ENCODE assay signal across 1 cellular context in the genomic region with DNA sequence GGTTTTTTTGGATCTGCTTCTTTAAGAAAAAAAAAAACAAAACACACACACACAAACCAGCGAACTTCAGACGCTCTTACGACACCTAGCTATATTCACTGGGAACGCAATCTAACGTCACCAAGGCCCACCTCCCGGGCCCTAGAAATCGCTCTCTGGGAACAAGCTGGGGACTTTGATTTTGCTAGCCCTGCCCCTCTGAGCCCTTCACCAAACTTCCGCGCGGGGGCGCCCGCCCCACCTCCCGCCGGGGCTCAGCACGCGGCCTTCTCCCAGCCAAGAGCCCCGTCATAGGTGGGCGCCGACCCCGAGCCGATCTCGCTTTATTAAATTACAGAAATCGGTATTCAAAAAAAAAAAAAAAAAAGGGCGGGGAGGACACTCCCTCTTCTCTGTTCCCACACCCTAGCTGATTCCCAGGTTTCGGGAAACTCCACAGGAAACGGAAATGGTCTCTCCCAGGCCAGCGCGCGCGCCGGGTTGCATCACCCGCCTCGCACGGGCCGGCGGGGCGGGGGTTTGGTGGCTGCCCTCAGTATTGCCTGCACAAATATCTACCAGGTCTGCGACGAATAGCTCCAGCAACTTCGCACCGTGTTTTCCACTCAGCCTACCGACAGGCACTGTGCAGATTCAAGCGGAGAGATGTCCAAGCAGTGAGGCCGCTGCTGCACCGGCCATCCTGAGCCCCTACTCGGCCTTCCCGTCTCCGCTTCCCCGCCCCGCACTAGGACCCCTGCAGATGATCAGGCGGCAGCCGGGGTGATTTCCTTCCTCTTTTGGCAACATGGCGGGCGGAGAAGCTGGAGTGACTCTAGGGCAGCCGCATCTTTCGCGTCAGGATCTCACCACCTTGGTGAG.
TF ChIP-seq lines count a peak whose summit lies in the region.

A gene (plus strand): TSS at position 775 of the 861 bp plus-strand sequence. CDS start 13 bp downstream, at position 788.

TF ChIP-seq in WTC11, 78 proteins besides CTCF, POLR2A, EP300 and RAD21 (continued from another document):
- TF ChIP-seq, protein P1, sequence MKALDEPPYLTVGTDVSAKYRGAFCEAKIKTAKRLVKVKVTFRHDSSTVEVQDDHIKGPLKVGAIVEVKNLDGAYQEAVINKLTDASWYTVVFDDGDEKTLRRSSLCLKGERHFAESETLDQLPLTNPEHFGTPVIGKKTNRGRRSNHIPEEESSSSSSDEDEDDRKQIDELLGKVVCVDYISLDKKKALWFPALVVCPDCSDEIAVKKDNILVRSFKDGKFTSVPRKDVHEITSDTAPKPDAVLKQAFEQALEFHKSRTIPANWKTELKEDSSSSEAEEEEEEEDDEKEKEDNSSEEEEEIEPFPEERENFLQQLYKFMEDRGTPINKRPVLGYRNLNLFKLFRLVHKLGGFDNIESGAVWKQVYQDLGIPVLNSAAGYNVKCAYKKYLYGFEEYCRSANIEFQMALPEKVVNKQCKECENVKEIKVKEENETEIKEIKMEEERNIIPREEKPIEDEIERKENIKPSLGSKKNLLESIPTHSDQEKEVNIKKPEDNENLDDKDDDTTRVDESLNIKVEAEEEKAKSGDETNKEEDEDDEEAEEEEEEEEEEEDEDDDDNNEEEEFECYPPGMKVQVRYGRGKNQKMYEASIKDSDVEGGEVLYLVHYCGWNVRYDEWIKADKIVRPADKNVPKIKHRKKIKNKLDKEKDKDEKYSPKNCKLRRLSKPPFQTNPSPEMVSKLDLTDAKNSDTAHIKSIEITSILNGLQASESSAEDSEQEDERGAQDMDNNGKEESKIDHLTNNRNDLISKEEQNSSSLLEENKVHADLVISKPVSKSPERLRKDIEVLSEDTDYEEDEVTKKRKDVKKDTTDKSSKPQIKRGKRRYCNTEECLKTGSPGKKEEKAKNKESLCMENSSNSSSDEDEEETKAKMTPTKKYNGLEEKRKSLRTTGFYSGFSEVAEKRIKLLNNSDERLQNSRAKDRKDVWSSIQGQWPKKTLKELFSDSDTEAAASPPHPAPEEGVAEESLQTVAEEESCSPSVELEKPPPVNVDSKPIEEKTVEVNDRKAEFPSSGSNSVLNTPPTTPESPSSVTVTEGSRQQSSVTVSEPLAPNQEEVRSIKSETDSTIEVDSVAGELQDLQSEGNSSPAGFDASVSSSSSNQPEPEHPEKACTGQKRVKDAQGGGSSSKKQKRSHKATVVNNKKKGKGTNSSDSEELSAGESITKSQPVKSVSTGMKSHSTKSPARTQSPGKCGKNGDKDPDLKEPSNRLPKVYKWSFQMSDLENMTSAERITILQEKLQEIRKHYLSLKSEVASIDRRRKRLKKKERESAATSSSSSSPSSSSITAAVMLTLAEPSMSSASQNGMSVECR (CRISPR knock-in tag; IDR thresholded peaks at IDR 0.05; ENCODE audit: borderline replicate concordance): no peak
- TF ChIP-seq EMX1 (CRISPR knock-in tag; IDR thresholded peaks at IDR 0.05): no peak
- TF ChIP-seq RORB (CRISPR knock-in tag; IDR thresholded peaks at IDR 0.05): no peak
- no peak for TF ChIP-seq TP53 (CRISPR knock-in tag; IDR thresholded peaks at IDR 0.05)
- no peak for TF ChIP-seq HMGA2 (CRISPR knock-in tag; IDR thresholded peaks at IDR 0.05)
- TF ChIP-seq, protein P2, sequence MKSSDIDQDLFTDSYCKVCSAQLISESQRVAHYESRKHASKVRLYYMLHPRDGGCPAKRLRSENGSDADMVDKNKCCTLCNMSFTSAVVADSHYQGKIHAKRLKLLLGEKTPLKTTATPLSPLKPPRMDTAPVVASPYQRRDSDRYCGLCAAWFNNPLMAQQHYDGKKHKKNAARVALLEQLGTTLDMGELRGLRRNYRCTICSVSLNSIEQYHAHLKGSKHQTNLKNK (CRISPR knock-in tag; IDR thresholded peaks at IDR 0.05): no peak
- TF ChIP-seq SMAD4 (CRISPR knock-in tag; IDR thresholded peaks at IDR 0.05): no peak
- TF ChIP-seq ZNF138 (CRISPR knock-in tag; conservative IDR thresholded peaks at IDR 0.05): no peak
- TF ChIP-seq, protein P3, sequence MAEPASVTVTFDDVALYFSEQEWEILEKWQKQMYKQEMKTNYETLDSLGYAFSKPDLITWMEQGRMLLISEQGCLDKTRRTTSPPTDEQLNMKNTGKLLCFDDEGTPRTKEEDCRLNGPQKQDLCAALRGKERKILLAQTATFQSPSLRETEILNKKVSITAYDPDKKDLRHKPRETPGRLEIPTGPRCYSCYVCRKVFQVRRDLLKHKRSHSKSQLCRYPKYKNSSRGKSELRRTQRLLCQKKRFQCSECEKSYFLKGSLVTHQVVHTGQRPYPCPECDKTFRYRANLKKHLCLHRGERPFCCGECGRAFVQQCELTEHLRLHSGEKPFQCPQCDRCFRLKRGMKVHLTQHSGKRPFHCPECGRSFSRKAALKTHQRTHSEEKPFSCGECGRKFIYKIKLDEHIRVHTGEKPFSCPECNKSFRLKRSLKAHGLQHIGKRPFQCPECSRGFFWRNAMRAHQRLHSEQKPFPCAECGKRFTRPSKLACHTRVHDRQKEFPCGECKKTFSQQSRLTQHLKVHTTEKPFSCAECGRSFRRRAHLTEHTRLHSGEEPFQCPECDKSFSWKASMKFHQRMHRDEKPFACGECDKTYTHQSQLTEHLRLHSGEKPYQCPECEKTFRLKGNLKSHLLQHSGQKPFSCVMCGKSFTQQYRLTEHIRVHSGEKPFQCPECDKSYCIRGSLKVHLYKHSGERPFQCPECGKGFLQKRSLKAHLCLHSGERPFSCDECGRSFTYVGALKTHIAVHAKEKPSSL (CRISPR knock-in tag; conservative IDR thresholded peaks at IDR 0.05): no peak
- TF ChIP-seq, protein P4, sequence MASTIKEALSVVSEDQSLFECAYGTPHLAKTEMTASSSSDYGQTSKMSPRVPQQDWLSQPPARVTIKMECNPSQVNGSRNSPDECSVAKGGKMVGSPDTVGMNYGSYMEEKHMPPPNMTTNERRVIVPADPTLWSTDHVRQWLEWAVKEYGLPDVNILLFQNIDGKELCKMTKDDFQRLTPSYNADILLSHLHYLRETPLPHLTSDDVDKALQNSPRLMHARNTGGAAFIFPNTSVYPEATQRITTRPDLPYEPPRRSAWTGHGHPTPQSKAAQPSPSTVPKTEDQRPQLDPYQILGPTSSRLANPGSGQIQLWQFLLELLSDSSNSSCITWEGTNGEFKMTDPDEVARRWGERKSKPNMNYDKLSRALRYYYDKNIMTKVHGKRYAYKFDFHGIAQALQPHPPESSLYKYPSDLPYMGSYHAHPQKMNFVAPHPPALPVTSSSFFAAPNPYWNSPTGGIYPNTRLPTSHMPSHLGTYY (CRISPR knock-in tag; IDR thresholded peaks at IDR 0.05): no peak
- TF ChIP-seq JAZF1 (CRISPR knock-in tag; IDR thresholded peaks at IDR 0.05): no peak
- TF ChIP-seq, protein P5, sequence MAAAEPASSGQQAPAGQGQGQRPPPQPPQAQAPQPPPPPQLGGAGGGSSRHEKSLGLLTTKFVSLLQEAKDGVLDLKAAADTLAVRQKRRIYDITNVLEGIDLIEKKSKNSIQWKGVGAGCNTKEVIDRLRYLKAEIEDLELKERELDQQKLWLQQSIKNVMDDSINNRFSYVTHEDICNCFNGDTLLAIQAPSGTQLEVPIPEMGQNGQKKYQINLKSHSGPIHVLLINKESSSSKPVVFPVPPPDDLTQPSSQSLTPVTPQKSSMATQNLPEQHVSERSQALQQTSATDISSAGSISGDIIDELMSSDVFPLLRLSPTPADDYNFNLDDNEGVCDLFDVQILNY (CRISPR knock-in tag; IDR thresholded peaks at IDR 0.05): peak; percentile 46; the same call in 1 of the 2 replicates
- TF ChIP-seq, protein P6, sequence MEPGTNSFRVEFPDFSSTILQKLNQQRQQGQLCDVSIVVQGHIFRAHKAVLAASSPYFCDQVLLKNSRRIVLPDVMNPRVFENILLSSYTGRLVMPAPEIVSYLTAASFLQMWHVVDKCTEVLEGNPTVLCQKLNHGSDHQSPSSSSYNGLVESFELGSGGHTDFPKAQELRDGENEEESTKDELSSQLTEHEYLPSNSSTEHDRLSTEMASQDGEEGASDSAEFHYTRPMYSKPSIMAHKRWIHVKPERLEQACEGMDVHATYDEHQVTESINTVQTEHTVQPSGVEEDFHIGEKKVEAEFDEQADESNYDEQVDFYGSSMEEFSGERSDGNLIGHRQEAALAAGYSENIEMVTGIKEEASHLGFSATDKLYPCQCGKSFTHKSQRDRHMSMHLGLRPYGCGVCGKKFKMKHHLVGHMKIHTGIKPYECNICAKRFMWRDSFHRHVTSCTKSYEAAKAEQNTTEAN (CRISPR knock-in tag; IDR thresholded peaks at IDR 0.05): no peak
- no peak for TF ChIP-seq GTF2I (CRISPR knock-in tag; conservative IDR thresholded peaks at IDR 0.05)
- peak; percentile 98 for TF ChIP-seq GABPB1 (CRISPR knock-in tag; IDR thresholded peaks at IDR 0.05)
- TF ChIP-seq, protein P7, sequence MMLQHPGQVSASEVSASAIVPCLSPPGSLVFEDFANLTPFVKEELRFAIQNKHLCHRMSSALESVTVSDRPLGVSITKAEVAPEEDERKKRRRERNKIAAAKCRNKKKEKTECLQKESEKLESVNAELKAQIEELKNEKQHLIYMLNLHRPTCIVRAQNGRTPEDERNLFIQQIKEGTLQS (CRISPR knock-in tag; conservative IDR thresholded peaks at IDR 0.05): peak; percentile 84; the same call in 1 of the 2 replicates
- TF ChIP-seq, protein P8, sequence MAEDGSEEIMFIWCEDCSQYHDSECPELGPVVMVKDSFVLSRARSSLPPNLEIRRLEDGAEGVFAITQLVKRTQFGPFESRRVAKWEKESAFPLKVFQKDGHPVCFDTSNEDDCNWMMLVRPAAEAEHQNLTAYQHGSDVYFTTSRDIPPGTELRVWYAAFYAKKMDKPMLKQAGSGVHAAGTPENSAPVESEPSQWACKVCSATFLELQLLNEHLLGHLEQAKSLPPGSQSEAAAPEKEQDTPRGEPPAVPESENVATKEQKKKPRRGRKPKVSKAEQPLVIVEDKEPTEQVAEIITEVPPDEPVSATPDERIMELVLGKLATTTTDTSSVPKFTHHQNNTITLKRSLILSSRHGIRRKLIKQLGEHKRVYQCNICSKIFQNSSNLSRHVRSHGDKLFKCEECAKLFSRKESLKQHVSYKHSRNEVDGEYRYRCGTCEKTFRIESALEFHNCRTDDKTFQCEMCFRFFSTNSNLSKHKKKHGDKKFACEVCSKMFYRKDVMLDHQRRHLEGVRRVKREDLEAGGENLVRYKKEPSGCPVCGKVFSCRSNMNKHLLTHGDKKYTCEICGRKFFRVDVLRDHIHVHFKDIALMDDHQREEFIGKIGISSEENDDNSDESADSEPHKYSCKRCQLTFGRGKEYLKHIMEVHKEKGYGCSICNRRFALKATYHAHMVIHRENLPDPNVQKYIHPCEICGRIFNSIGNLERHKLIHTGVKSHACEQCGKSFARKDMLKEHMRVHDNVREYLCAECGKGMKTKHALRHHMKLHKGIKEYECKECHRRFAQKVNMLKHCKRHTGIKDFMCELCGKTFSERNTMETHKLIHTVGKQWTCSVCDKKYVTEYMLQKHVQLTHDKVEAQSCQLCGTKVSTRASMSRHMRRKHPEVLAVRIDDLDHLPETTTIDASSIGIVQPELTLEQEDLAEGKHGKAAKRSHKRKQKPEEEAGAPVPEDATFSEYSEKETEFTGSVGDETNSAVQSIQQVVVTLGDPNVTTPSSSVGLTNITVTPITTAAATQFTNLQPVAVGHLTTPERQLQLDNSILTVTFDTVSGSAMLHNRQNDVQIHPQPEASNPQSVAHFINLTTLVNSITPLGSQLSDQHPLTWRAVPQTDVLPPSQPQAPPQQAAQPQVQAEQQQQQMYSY (CRISPR knock-in tag; IDR thresholded peaks at IDR 0.05): no peak
- TF ChIP-seq, protein P9, sequence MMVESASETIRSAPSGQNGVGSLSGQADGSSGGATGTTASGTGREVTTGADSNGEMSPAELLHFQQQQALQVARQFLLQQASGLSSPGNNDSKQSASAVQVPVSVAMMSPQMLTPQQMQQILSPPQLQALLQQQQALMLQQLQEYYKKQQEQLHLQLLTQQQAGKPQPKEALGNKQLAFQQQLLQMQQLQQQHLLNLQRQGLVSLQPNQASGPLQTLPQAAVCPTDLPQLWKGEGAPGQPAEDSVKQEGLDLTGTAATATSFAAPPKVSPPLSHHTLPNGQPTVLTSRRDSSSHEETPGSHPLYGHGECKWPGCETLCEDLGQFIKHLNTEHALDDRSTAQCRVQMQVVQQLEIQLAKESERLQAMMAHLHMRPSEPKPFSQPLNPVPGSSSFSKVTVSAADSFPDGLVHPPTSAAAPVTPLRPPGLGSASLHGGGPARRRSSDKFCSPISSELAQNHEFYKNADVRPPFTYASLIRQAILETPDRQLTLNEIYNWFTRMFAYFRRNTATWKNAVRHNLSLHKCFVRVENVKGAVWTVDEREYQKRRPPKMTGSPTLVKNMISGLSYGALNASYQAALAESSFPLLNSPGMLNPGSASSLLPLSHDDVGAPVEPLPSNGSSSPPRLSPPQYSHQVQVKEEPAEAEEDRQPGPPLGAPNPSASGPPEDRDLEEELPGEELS (CRISPR knock-in tag; IDR thresholded peaks at IDR 0.05): no peak
- no peak for TF ChIP-seq NR3C1 (CRISPR knock-in tag; conservative IDR thresholded peaks at IDR 0.05; ENCODE audit: low read depth)
- TF ChIP-seq RELA (CRISPR knock-in tag; IDR thresholded peaks at IDR 0.05; ENCODE audit: borderline replicate concordance): no peak
- TF ChIP-seq NR1H2 (CRISPR knock-in tag; IDR thresholded peaks at IDR 0.05): no peak
- TF ChIP-seq ETV6 (CRISPR knock-in tag; IDR thresholded peaks at IDR 0.05): no peak; the same call in 1 of the 2 replicates
- no peak for TF ChIP-seq ZNF317 (CRISPR knock-in tag; IDR thresholded peaks at IDR 0.05; ENCODE audit: borderline replicate concordance, low read depth)
- no peak for TF ChIP-seq MYBL2 (CRISPR knock-in tag; IDR thresholded peaks at IDR 0.05)
